Comparison of ENCODE assay signal across 19 cellular contexts in the genomic region with DNA sequence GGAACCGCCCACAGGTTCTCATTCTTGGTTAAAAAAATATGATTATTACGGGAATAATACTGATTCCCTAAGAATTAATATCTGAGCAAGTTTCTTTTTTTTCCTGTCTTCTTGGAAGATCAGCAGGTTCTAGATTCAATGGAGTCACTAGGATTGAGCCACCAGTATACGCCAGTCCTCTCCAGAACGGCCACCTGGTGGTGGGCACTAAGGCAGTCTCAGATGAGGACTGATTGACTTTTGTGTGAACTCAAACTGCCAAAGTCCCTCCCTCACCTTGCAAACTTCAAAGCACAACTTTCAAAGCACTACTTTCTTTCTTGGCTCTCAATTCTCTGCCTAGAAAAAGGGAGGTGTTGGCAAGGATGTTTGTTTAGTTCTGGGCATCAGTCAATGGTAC. TPM values are rescaled to one million over a fixed set of nuclear protein-coding genes. Genes with fewer than 3 reads are reported as not detected.
DNase-seq lines count a peak whose midpoint lies in the region; TF ChIP-seq lines count a peak whose summit lies in the region.
"Had no signal": no experiment of that assay in that cellular context is flagged by ENCODE, and none has a peak within 500 bp of the region (broad histone marks: within the 10 kb centered on the region; RNA-seq: fewer than 3 reads in every experiment).

No MANE protein-coding gene starts in this region.

- H3K9ac ChIP-seq in Loucy (ENCODE audit: low read depth, low read length, poor library complexity, severe bottlenecking): no peak overlapping the region

- no peaks in the 10 kb centered on the region for H4K20me1 ChIP-seq in Loucy (ENCODE audit: insufficient read depth, low read length, poor library complexity, severe bottlenecking)
- no peaks in the 10 kb centered on the region for H4K20me1 ChIP-seq in osteoblast (ENCODE audit: insufficient read depth, low read length)

- in situ Hi-C loops in brain microvascular endothelial cell (cut with HindIII; ENCODE audit: low pct_ligation_motif_present, low sequenced_read_pairs): no loop called here

- no peak for DNase-seq in brain microvascular endothelial cell
- peak; percentile 25 for DNase-seq in osteoblast (ENCODE audit: insufficient read length, low spot score, missing footprints)
- no peak for DNase-seq in NCI-H2196 treated with DMSO at 0.1 percent for 48 hours (lab: John Stamatoyannopoulos, UW; ENCODE audit: unreplicated experiment)
- no peak for DNase-seq in superior temporal gyrus (ENCODE audit: extremely low spot score)
- DNase-seq in AG08396 (ENCODE audit: low spot score): no peak
- DNase-seq: CD4-positive, alpha-beta memory T cell; DMS79 treated with DMSO at 0.1 percent for 48 hours; NCI-H1048; NCI-H1436 treated with DMSO at 0.1 percent for 48 hours; NCI-H2081; NCI-H510A treated with DMSO at 0.1 percent for 48 hours; NCI-H82; Peyer's patch; Right ventricle myocardium superior; T-helper 1 cell had no signal

- H3K9me3 ChIP-seq in Loucy (ENCODE audit: insufficient read depth, low read depth, low read length) (no peaks in the 10 kb centered on the region), osteoblast (ENCODE audit: low read depth, low read length) (no peaks in the 10 kb centered on the region)
- H3K9me3 ChIP-seq: Peyer's patch had no signal

- no peaks in the 10 kb centered on the region for H3K27me3 ChIP-seq in Loucy (ENCODE audit: insufficient read depth, low read length, poor library complexity, severe bottlenecking)
- no peaks in the 10 kb centered on the region for H3K27me3 ChIP-seq in brain microvascular endothelial cell (replicated peaks)
- H3K27me3 ChIP-seq in osteoblast (ENCODE audit: insufficient read depth, low read length): peaks cover 6% of the 10 kb centered on the region
- H3K27me3 ChIP-seq: Peyer's patch had no signal

- H3K4me2 ChIP-seq in Loucy (ENCODE audit: low read depth, low read length, poor library complexity, severe bottlenecking) (no peak overlapping the region), osteoblast (ENCODE audit: insufficient read depth, low read length) (no peak overlapping the region)

- H2AFZ ChIP-seq in Loucy (ENCODE audit: low read length): no peak overlapping the region
- no peak overlapping the region for H2AFZ ChIP-seq in osteoblast (ENCODE audit: low read length)

- TF ChIP-seq CTCF in GM12873 (IDR thresholded peaks at IDR 0.05; ENCODE audit: insufficient read depth, low read depth, low read length, missing control alignments) (peak; percentile 14), Loucy (conservative IDR thresholded peaks at IDR 0.05; ENCODE audit: low read length) (peak; percentile 59), brain microvascular endothelial cell (IDR thresholded peaks at IDR 0.05; ENCODE audit: low read depth, low read length, missing control alignments) (peak; percentile 36), osteoblast (IDR thresholded peaks at IDR 0.05; ENCODE audit: extremely low read depth, low read depth, low read length) (peak; percentile 6)

- no peak overlapping the region for H3K27ac ChIP-seq in brain microvascular endothelial cell
- no peak overlapping the region for H3K27ac ChIP-seq in osteoblast (ENCODE audit: low read depth, low read length)
- H3K27ac ChIP-seq: Peyer's patch, SK-N-MC had no signal

- H3K4me3 ChIP-seq in Loucy (ENCODE audit: low read length, poor library complexity, severe bottlenecking) (no peak overlapping the region), brain microvascular endothelial cell (ENCODE audit: low read depth, low read length) (no peak overlapping the region), osteoblast (ENCODE audit: insufficient read depth, low read length) (no peak overlapping the region)
- H3K4me3 ChIP-seq: Peyer's patch, SK-N-MC had no signal

- H3K36me3 ChIP-seq in Loucy (ENCODE audit: insufficient read depth, low read length) (no peaks in the 10 kb centered on the region), brain microvascular endothelial cell (replicated peaks) (no peaks in the 10 kb centered on the region), osteoblast (ENCODE audit: insufficient read depth, low read length) (no peaks in the 10 kb centered on the region)
- H3K36me3 ChIP-seq: Peyer's patch had no signal

- H3F3A ChIP-seq in Loucy (ENCODE audit: low read depth): no peaks in the 10 kb centered on the region

- H3K79me2 ChIP-seq in Loucy (ENCODE audit: insufficient read depth, low read length) (no peaks in the 10 kb centered on the region), osteoblast (ENCODE audit: insufficient read depth, low read length) (no peaks in the 10 kb centered on the region)

- no peaks in the 10 kb centered on the region for H3K9me2 ChIP-seq in Loucy (replicated peaks; ENCODE audit: low read depth, low read length)

- peaks cover 21% of the 10 kb centered on the region for H3K4me1 ChIP-seq in Loucy (ENCODE audit: insufficient read depth, low read length, poor library complexity, severe bottlenecking)
- H3K4me1 ChIP-seq in osteoblast (ENCODE audit: insufficient read depth, low read length): peaks cover 15% of the 10 kb centered on the region

RNA-seq across cellular contexts. Expression of a gene that starts 33.3 kb away (rescaled TPM):
- total RNA-seq in osteoblast: 0.29 TPM in 1 of 2 replicates, not detected in the other
- total RNA-seq: H1 had no signal

Comparison
In these comparisons a context has a peak if more than half of its experiments do, and no peak if none do; other contexts are left out.
1. CTCF ChIP-seq: peak in every context shown above with its lines; median percentile 59 in Loucy; 36 in brain microvascular endothelial cell; 14 in GM12873; 6 in osteoblast.